In genomic region chr13:31538067-31539042, GRCh38 we compare ENCODE assay signal across 9 cellular contexts.
A peak's percentile ranks its signal among the peaks of the same experiment; 100 is the strongest.
DNase-seq lines count a peak whose midpoint lies in the region; ATAC-seq and TF ChIP-seq lines count a peak whose summit lies in the region.
"Had no signal": no experiment of that assay in that cellular context is flagged by ENCODE, and none has a peak within 500 bp of the region (broad histone marks: within the 10 kb centered on the region; RNA-seq: fewer than 3 reads in every experiment).

No MANE protein-coding gene starts in this region.

- DNase-seq in DMS53 (lab: John Stamatoyannopoulos, UW), result peak; percentile 46
- DNase-seq in NB4 (ENCODE audit: low read depth), result peak; percentile 54
- peak; percentile 56 for DNase-seq in mesendoderm
- no peak for DNase-seq in cerebellar nuclear complex (lab: John Stamatoyannopoulos, UW)
- DNase-seq in activated T-cell treated with anti-CD3 and anti-CD28 coated beads, Interleukin-2, amount 50 U/mL, for 4 hours, result no peak

- H3K18ac ChIP-seq in mesendoderm (ENCODE audit: low read length), result no peak overlapping the region

- H3K4me3 ChIP-seq in NB4 (ENCODE audit: low read depth, low read length) (no peak overlapping the region), mesendoderm (ENCODE audit: low read length) (no peak overlapping the region)

- no peak overlapping the region for H4K5ac ChIP-seq in mesendoderm (ENCODE audit: low read length)

- no peak overlapping the region for H3K27ac Mint-ChIP-seq in brain
- H3K27ac Mint-ChIP-seq: stimulated activated naive CD8-positive, alpha-beta T cell treated with anti-CD3 and anti-CD28 coated beads, Interleukin-15, Interleukin-2, amounts not matched to agents 100 ng/mL and 50 ng/mL, for 24 hours had no signal

- H3K79me1 ChIP-seq in mesendoderm (ENCODE audit: low read length), result no peaks in the 10 kb centered on the region

- peak; percentile 61 for TF ChIP-seq CTCF in NB4 (IDR thresholded peaks at IDR 0.05; ENCODE audit: low read depth, low read length)
- TF ChIP-seq CTCF in brain (conservative IDR thresholded peaks at IDR 0.05), result peak; percentile 44 to 64

- no peak overlapping the region for H3K23ac ChIP-seq in mesendoderm (ENCODE audit: low read length)

- no peak overlapping the region for H2BK120ac ChIP-seq in mesendoderm (ENCODE audit: low read depth, low read length)

- no peaks in the 10 kb centered on the region for H3K36me3 ChIP-seq in mesendoderm (ENCODE audit: control insufficient read depth, insufficient read depth, low read length)

- no peak overlapping the region for H3K4me3 Mint-ChIP-seq in brain
- no peak overlapping the region for H3K4me3 Mint-ChIP-seq in activated T-cell treated with anti-CD3 and anti-CD28 coated beads, Interleukin-2, amount 50 U/mL, for 4 hours
- H3K4me3 Mint-ChIP-seq: stimulated activated naive CD8-positive, alpha-beta T cell treated with anti-CD3 and anti-CD28 coated beads, Interleukin-15, Interleukin-2, amounts not matched to agents 100 ng/mL and 50 ng/mL, for 24 hours had no signal

- H2AK5ac ChIP-seq in mesendoderm (ENCODE audit: low read length), result no peak overlapping the region

- H3K36me3 Mint-ChIP-seq in brain, result no peaks in the 10 kb centered on the region
- H3K36me3 Mint-ChIP-seq in activated T-cell treated with anti-CD3 and anti-CD28 coated beads, Interleukin-2, amount 50 U/mL, for 4 hours (ENCODE audit: insufficient read depth), result no peaks in the 10 kb centered on the region

- H3K4ac ChIP-seq in mesendoderm (ENCODE audit: low read depth, low read length), result no peak overlapping the region

- H3K56ac ChIP-seq in mesendoderm (ENCODE audit: low read length), result no peak overlapping the region

- H3K9me3 Mint-ChIP-seq in brain, result peaks cover 0 to 6% (median 0%) of the 10 kb centered on the region in 5 experiments
- no peaks in the 10 kb centered on the region for H3K9me3 Mint-ChIP-seq in activated T-cell treated with anti-CD3 and anti-CD28 coated beads, Interleukin-2, amount 50 U/mL, for 4 hours

- ATAC-seq in HG02763 (IDR thresholded peaks at IDR 0.05; ENCODE audit: unreplicated experiment) (no peak), GM18517 (IDR thresholded peaks at IDR 0.05; ENCODE audit: unreplicated experiment) (no peak)
- ATAC-seq in activated T-cell treated with anti-CD3 and anti-CD28 coated beads, Interleukin-2, amount 50 U/mL, for 4 hours, result no peak

- no CpG with 5 or more reads among the region's 6 CpGs for WGBS in mesendoderm (ENCODE audit: extremely low coverage, insufficient coverage, low lambda C conversion rate)

- H3K27ac ChIP-seq in mesendoderm (ENCODE audit: low read depth, low read length), result no peak overlapping the region

- peak overlapping the region; percentile 74 for H2BK15ac ChIP-seq in mesendoderm (replicated peaks; ENCODE audit: low read depth)

- no peaks in the 10 kb centered on the region for H3K27me3 Mint-ChIP-seq in brain
- peaks cover 3% of the 10 kb centered on the region for H3K27me3 Mint-ChIP-seq in activated T-cell treated with anti-CD3 and anti-CD28 coated beads, Interleukin-2, amount 50 U/mL, for 4 hours (ENCODE audit: low read depth)

- H3K4me1 Mint-ChIP-seq in brain, result peaks cover 10% of the 10 kb centered on the region
- H3K4me1 Mint-ChIP-seq in activated T-cell treated with anti-CD3 and anti-CD28 coated beads, Interleukin-2, amount 50 U/mL, for 4 hours (ENCODE audit: low read depth), result no peaks in the 10 kb centered on the region

- no peaks in the 10 kb centered on the region for H3K4me1 ChIP-seq in mesendoderm (ENCODE audit: control insufficient read depth, low read depth, low read length)

- TF ChIP-seq POLR2A in NB4 (IDR thresholded peaks at IDR 0.05; ENCODE audit: extremely low read depth, insufficient read length), result no peak

- H2BK5ac ChIP-seq in mesendoderm (ENCODE audit: low read length), result no peak overlapping the region

- H3K4me2 ChIP-seq in mesendoderm (ENCODE audit: low read length), result no peak overlapping the region

- H3K9ac ChIP-seq in mesendoderm (ENCODE audit: low read length), result no peak overlapping the region

- no peaks in the 10 kb centered on the region for H3K27me3 ChIP-seq in mesendoderm (ENCODE audit: insufficient read depth, low read length, poor library complexity)

- no peaks in the 10 kb centered on the region for H3K79me2 ChIP-seq in mesendoderm (ENCODE audit: control insufficient read depth, insufficient read depth, low read length)

- H4K8ac ChIP-seq in mesendoderm (ENCODE audit: low read depth, low read length), result no peak overlapping the region

Comparison
In these comparisons a context has a peak if more than half of its experiments do, and no peak if none do; other contexts are left out.
1. DNase-seq: peak in DMS53 (single experiment), NB4 (single experiment) and mesendoderm (single experiment); none in cerebellar nuclear complex (0 of 2) and activated T-cell treated with anti-CD3 and anti-CD28 coated beads, Interleukin-2, amount 50 U/mL, for 4 hours (single experiment).